In the genomic region with DNA sequence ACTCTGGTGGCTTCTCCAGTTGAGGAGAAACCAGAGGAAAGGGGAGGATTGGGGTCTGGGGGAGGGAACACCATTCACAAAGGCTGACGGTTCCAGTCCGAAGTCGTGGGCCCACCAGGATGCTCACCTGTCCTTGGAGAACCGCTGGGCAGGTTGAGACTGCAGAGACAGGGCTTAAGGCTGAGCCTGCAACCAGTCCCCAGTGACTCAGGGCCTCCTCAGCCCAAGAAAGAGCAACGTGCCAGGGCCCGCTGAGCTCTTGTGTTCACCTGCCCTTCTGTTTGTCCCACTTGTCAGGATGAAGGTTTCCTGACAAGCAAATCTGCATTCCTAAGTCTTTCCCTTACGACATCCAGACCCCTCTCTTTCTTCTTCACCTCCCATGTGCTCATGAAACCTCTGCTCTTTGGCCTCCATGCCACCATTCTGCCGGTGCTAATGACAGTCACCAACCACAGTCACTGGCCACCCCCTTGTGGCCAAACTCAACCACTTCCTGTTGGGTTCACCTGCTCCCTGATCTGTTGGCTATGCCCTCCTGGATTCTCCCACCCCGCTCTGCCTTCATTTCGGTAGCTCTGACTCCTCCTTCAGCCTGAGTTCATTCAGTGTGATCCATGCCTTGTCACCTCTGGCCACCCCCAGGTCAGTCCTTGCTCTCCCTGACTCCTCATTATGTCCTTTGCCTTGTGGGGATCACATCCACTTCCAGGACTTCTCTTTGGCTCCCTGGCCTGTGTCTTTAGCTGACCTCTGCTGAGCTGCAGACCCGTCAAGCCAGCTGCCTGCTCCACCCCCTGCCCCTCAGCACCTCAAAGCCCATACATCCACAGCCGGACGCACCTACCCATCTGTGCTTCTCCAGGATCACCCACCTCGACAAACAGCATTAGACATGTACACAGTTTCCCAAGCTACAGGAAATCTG, we compare ENCODE assay signal across 8 cellular contexts. TPM values are rescaled to one million over a fixed set of nuclear protein-coding genes. Genes with fewer than 3 reads are reported as not detected.
A peak's percentile ranks its signal among the peaks of the same experiment; 100 is the strongest.
DNase-seq lines count a peak whose midpoint lies in the region; ATAC-seq, FAIRE-seq and TF ChIP-seq lines count a peak whose summit lies in the region.

No MANE protein-coding gene starts in this region.

- POLR2A ChIA-PET in K562 (lab: Yijun Ruan, JAX) = interaction anchor here (0.6 kb wide), 1 partner anchor 1929 kb away, joined by 3 read pairs; no protein-coding TSS in a partner anchor

- TF ChIP-seq POLR2A in K562 (conservative IDR thresholded peaks at IDR 0.05) (no peak), transverse colon (IDR thresholded peaks at IDR 0.05) (no peak), sigmoid colon (IDR thresholded peaks at IDR 0.05) (no peak)

- no peaks in the 10 kb centered on the region for H3K79me2 ChIP-seq in K562 (ENCODE audit: control insufficient read depth, insufficient read depth, low read length)

- H4K20me1 ChIP-seq in K562 (replicated peaks; ENCODE audit: control insufficient read depth, insufficient read depth, low read length) = peaks cover 26% of the 10 kb centered on the region

- H2AFZ ChIP-seq in K562 (ENCODE audit: low read depth, low read length) = no peak overlapping the region

- ATAC-seq in Right ventricle myocardium inferior (no peak), HG03378 (IDR thresholded peaks at IDR 0.05; ENCODE audit: unreplicated experiment) (peak; percentile 64), K562 (peak; percentile 85), GM19455 (IDR thresholded peaks at IDR 0.05; ENCODE audit: unreplicated experiment) (no peak)

- H3K9me3 ChIP-seq in K562 (replicated peaks; ENCODE audit: control insufficient read depth, insufficient read depth, low read depth, low read length) = no peaks in the 10 kb centered on the region
- H3K9me3 ChIP-seq in transverse colon = no peaks in the 10 kb centered on the region
- H3K9me3 ChIP-seq in sigmoid colon = no peaks in the 10 kb centered on the region

- TF ChIP-seq CTCF in K562 (IDR thresholded peaks at IDR 0.05 in 2 of 3, conservative IDR thresholded peaks at IDR 0.05 in 1 of 3; ENCODE audit: insufficient read depth in 2 of 3, low read depth in 1 of 3, low read length in 3 of 3) (peak; percentile 78 to 83 (median 79)), transverse colon (IDR thresholded peaks at IDR 0.05) (peak; percentile 21 to 72 (median 46)), sigmoid colon (IDR thresholded peaks at IDR 0.05) (peak in 1 of 4 experiments; percentile 20)

- DNase-seq in Right ventricle myocardium inferior (ENCODE audit: missing footprints) (peak; percentile 21), cardiac septum (ENCODE audit: low spot score) (no peak), K562 (ENCODE audit: extremely low read depth in 1 of 4, low spot score in 3 of 4) (peak; percentile 67 to 75 (median 72)), transverse colon (peak; percentile 43), sigmoid colon (no peak), nucleus accumbens (lab: John Stamatoyannopoulos, UW) (no peak)

- CTCF ChIA-PET in K562 (lab: Yijun Ruan, JAX; ENCODE audit: low intra/inter-chr PET ratio) = interaction anchor here (0.6 to 1.4 kb wide), 2 partner anchors 41 to 42 kb away, joined by 3 to 4 read pairs; no protein-coding TSS in a partner anchor

- H3K27ac ChIP-seq in K562 (ENCODE audit: extremely low read depth, low read depth, low read length) (no peak overlapping the region), transverse colon (no peak overlapping the region), sigmoid colon (no peak overlapping the region)

- 0 out of 4 replicates have a peak overlapping the region, but pooled peaks of 1 of the 2 experiments have one; percentile 10 for H3K9ac ChIP-seq in K562 (ENCODE audit: insufficient read depth in 1 of 2, low read depth in 2 of 2, low read length in 2 of 2)

- TF ChIP-seq RAD21 in K562 (CRISPR knock-in tag; conservative IDR thresholded peaks at IDR 0.05 in 1 of 2, IDR thresholded peaks at IDR 0.05 in 1 of 2) = peak; percentile 54 to 91

- H3K4me3 ChIP-seq in K562 (no peak overlapping the region), transverse colon (no peak overlapping the region), sigmoid colon (no peak overlapping the region)

- in situ Hi-C loops in K562 (cut with MboI) (loop anchor here (5.0 kb wide), 1 partner anchor 43 kb away; no protein-coding TSS in a partner anchor), transverse colon (cut with MboI; ENCODE audit: low pct_ligation_motif_present in 1 of 4, low pct_unique_long_range_greater_than_20kb in 1 of 4, low sequenced_read_pairs in 3 of 4) (no loop called here)

- no peak overlapping the region for H3K4me2 ChIP-seq in K562 (ENCODE audit: insufficient read depth, low read length)

- H3K9me1 ChIP-seq in K562 (ENCODE audit: control insufficient read depth, insufficient read depth, low read length) = no peaks in the 10 kb centered on the region

- H3K27me3 ChIP-seq in K562 (ENCODE audit: control insufficient read depth in 2 of 2, insufficient read depth in 2 of 2, low read length in 2 of 2) (peaks cover 5 to 73% of the 10 kb centered on the region in 2 experiments; a peak in 3 of 5 replicates), transverse colon (peaks cover 10% of the 10 kb centered on the region), sigmoid colon (peaks cover 0 to 21% (median 0%) of the 10 kb centered on the region in 3 donors)

- intact Hi-C loops in Right ventricle myocardium inferior (cut with DNase I) (no loop called here), cardiac septum (cut with DNase I) (no loop called here), K562 (cut with micrococcal nuclease) (loop anchor here (1.0 kb wide), 1 partner anchor 42 kb away; no protein-coding TSS in a partner anchor), transverse colon (cut with DNase I; ENCODE audit: low total_unique reads) (no loop called here), sigmoid colon (cut with DNase I) (no loop called here)

- BruUV-seq in K562 (replicated peaks; lab: Mats Ljungman, UMichigan) = no TSS peak

- H3K36me3 ChIP-seq in K562 (ENCODE audit: control insufficient read depth, insufficient read depth, low read length) = no peaks in the 10 kb centered on the region
- H3K36me3 ChIP-seq in transverse colon = no peaks in the 10 kb centered on the region
- no peaks in the 10 kb centered on the region for H3K36me3 ChIP-seq in sigmoid colon

- TF ChIP-seq EP300 in K562 (IDR thresholded peaks at IDR 0.05; ENCODE audit: low read length) (no peak), transverse colon (IDR thresholded peaks at IDR 0.05; ENCODE audit: low read depth) (no peak), sigmoid colon (IDR thresholded peaks at IDR 0.05) (no peak)

- peak; percentile 91 for FAIRE-seq in K562 (lab: Jason Lieb, UNC)

- WGBS in K562 (ENCODE audit: insufficient coverage, low coverage, missing lambda C conversion rate) = 12% methylated on average over 13 of the region's 14 CpGs
- 81 to 82% methylated on average over 5 to 14 of the region's 14 CpGs for WGBS in transverse colon (ENCODE audit: low coverage in 1 of 2), 2 donors
- 80 to 81% methylated on average over 14 of the region's 14 CpGs for WGBS in sigmoid colon, 2 donors

- H3K4me1 ChIP-seq in K562 (replicated peaks in 1 of 2; ENCODE audit: control insufficient read depth in 2 of 2, insufficient read depth in 2 of 2, low read length in 2 of 2) = peaks cover 0 to 7% of the 10 kb centered on the region in 2 experiments; a peak in 1 of 5 replicates
- H3K4me1 ChIP-seq in transverse colon = peaks cover 0 to 7% (median 3%) of the 10 kb centered on the region in 4 donors
- H3K4me1 ChIP-seq in sigmoid colon = peaks cover 0 to 16% (median 10%) of the 10 kb centered on the region in 4 donors

RNA-seq across cellular contexts. Expression of a gene that starts 17.6 kb away (rescaled TPM):
- total RNA-seq in Right ventricle myocardium inferior (not detected), cardiac septum (not detected), K562 (2014; rRNA removed) (0.20 and 0.32 TPM in 2 replicates), K562 (2014; rRNA removed; fragmentation: Illumina TruSeq; extraction: Trizol) (not detected in 2 replicates), K562 (2015; rRNA removed; fragmentation: Illumina TruSeq; extraction: Trizol) (not detected in 2 replicates), K562 (2021) (0.18 TPM in 1 of 2 replicates, not detected in the other), transverse colon (1 to 10 TPM in 3 of 4 donors, not detected in 1; 1.5 to 2.9 (median 2.7) TPM), sigmoid colon (not detected)
- total RNA-seq in K562 (2011; cell fraction: chromatin; rRNA removed; ENCODE audit: low replicate concordance) = 0.28 TPM in 1 of 2 replicates, not detected in the other
- total RNA-seq in K562 (2011; cell fraction: nucleolus; rRNA removed) = 0.17 TPM in 1 of 2 replicates, not detected in the other
- not detected in 2 replicates for total RNA-seq in K562 (2011; cell fraction: nucleoplasm; rRNA removed)
- polyA plus RNA-seq in K562 (2011; rRNA removed) (0.10 and 0.22 TPM in 2 replicates), K562 (2014; fragmentation: Illumina TruSeq; extraction: Trizol) (not detected in 2 replicates), K562 (2014; fragmentation: Nextera tagmentation; extraction: Ambion mirVana) (not detected), K562 (2014; rRNA removed) (0.21 TPM in 1 of 2 replicates, not detected in the other), sigmoid colon (1 to 10 TPM in 1 of 3 donors, under 1 TPM in 2; 0.60 to 1.4 (median 0.71) TPM)
- 0.07 and 0.16 TPM in 2 replicates for polyA plus RNA-seq in K562 (2011; cell fraction: cytosol; rRNA removed)
- polyA plus RNA-seq in K562 (2011; cell fraction: nucleus; rRNA removed) = 0.11 and 0.21 TPM in 2 replicates
- 0.04 and 0.11 TPM in 2 replicates for polyA plus RNA-seq in K562 (2012)
- not detected in 2 replicates for polyA minus RNA-seq in K562 (2011; rRNA and poly(A)+ RNA removed)
- polyA minus RNA-seq in K562 (2011; cell fraction: cytosol; rRNA and poly(A)+ RNA removed) = not detected in 2 replicates
- 0.27 and 0.33 TPM in 2 replicates for polyA minus RNA-seq in K562 (2011; cell fraction: nucleus; rRNA and poly(A)+ RNA removed)

RNA-seq across cellular contexts. Expression of a gene that starts 47.7 kb away (rescaled TPM):
- 52.4 TPM for total RNA-seq in Right ventricle myocardium inferior
- total RNA-seq in cardiac septum = 35.4 TPM
- total RNA-seq in K562 (2011; cell fraction: chromatin; rRNA removed; ENCODE audit: low replicate concordance) = 3.9 and 9.7 TPM in 2 replicates
- total RNA-seq in K562 (2011; cell fraction: nucleolus; rRNA removed) = 11.7 and 12.7 TPM in 2 replicates
- total RNA-seq in K562 (2011; cell fraction: nucleoplasm; rRNA removed) = 11.6 and 12.0 TPM in 2 replicates
- total RNA-seq in K562 (2014; rRNA removed) = 38.3 and 44.2 TPM in 2 replicates
- total RNA-seq in K562 (2014; rRNA removed; fragmentation: Illumina TruSeq; extraction: Trizol) = 19.9 and 26.3 TPM in 2 replicates
- 23.0 and 24.1 TPM in 2 replicates for total RNA-seq in K562 (2015; rRNA removed; fragmentation: Illumina TruSeq; extraction: Trizol)
- total RNA-seq in K562 (2021) = 36.5 and 38.8 TPM in 2 replicates
- 17.4 and 28.4 TPM in 2 replicates for polyA plus RNA-seq in K562 (2011; rRNA removed)
- polyA plus RNA-seq in K562 (2011; cell fraction: cytosol; rRNA removed) = 15.5 and 32.1 TPM in 2 replicates
- 7.5 and 12.4 TPM in 2 replicates for polyA plus RNA-seq in K562 (2011; cell fraction: nucleus; rRNA removed)
- polyA plus RNA-seq in K562 (2012) = 32.7 and 40.3 TPM in 2 replicates
- polyA plus RNA-seq in K562 (2014; fragmentation: Illumina TruSeq; extraction: Trizol) = 21.9 and 22.0 TPM in 2 replicates
- 1 to 10 TPM; 7.7 to 9.4 TPM for polyA plus RNA-seq in K562 (2014; fragmentation: Nextera tagmentation; extraction: Ambion mirVana)
- 28.5 TPM in 2 replicates for polyA plus RNA-seq in K562 (2014; rRNA removed)
- polyA minus RNA-seq in K562 (2011; rRNA and poly(A)+ RNA removed) = 10.4 and 18.1 TPM in 2 replicates
- polyA minus RNA-seq in K562 (2011; cell fraction: cytosol; rRNA and poly(A)+ RNA removed) = 7.5 and 9.5 TPM in 2 replicates
- polyA minus RNA-seq in K562 (2011; cell fraction: nucleus; rRNA and poly(A)+ RNA removed) = 4.0 and 4.8 TPM in 2 replicates
- total RNA-seq in transverse colon = 100 to 1,000 TPM in 1 of 4 donors, 10 to 100 TPM in 3; 83.8 to 431 (median 98.0) TPM
- 10 to 100 TPM; 31.0 to 51.8 (median 37.6) TPM for total RNA-seq in sigmoid colon
- 10 to 100 TPM; 46.1 to 69.8 (median 58.9) TPM for polyA plus RNA-seq in sigmoid colon

Comparison
In these comparisons a context has a peak if more than half of its experiments do, and no peak if none do; other contexts are left out.
1. DNase-seq: peak in Right ventricle myocardium inferior (single experiment), K562 (4 of 4) and transverse colon (single experiment); none in cardiac septum (single experiment), sigmoid colon (single experiment) and nucleus accumbens (0 of 56).
2. ATAC-seq: peak in HG03378 (single experiment) and K562 (single experiment); none in Right ventricle myocardium inferior (single experiment) and GM19455 (single experiment).